In the genomic region with DNA sequence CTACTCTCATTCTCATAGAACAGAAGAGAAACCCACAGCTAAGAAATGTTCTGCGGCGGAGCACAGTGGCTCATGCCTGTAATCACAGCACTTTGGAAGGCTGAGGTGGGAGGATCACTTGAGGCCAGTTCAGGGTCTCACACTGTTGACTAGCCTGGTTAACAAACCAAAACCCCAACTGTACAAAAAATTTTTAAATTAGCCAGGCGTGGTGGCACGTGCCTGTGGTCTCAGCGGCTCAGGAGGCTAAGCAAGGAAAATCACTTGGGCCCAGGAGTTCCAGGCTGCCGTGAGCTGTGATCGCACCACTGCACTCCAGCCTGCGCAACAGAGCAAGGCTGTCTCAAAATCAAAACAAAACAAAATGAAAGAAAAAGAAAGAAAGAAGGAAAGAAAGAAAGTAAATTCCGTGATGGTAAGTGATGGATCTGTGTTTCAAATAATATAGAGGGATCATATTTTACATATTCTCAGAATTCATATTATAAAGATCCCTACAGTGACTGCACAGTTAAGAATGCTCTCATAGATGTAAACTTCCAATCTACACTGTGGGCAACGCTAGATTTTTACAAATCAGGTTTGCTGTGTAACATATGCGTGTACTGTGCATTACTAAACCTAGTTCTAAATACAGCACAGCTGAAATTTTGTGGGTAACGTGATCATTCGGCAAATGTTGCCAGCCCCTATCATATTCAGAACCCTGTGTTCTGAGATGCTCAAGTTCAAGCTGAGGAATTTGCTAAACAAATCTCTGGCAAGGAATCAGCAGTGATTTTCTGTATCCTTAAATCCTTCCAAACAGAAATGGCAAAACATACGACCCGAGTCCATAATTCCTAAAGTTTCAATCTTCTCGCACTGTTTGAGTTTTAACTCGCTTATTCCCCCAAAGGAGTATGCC, we compare ENCODE assay signal across 8 cellular contexts. TPM values are rescaled to one million over a fixed set of nuclear protein-coding genes. Genes with fewer than 3 reads are reported as not detected.
DNase-seq lines count a peak whose midpoint lies in the region; ATAC-seq, FAIRE-seq and TF ChIP-seq lines count a peak whose summit lies in the region.

No MANE protein-coding gene starts in this region.

- no peak overlapping the region for H2AK5ac ChIP-seq in mesenchymal stem cell (ENCODE audit: low read length, severe bottlenecking)

- H3K27ac ChIP-seq in K562 (ENCODE audit: extremely low read depth, low read depth, low read length) (no peak overlapping the region), mesenchymal stem cell (ENCODE audit: low read length, poor library complexity, severe bottlenecking) (no peak overlapping the region)

- H3K79me1 ChIP-seq in mesenchymal stem cell (replicated peaks; ENCODE audit: low read length, poor library complexity, severe bottlenecking): peaks cover 2% of the 10 kb centered on the region

- H2BK12ac ChIP-seq in mesenchymal stem cell (ENCODE audit: low read length in 2 of 2): no peak overlapping the region

- no peak for TF ChIP-seq EP300 in K562 (IDR thresholded peaks at IDR 0.05; ENCODE audit: low read length)

- H3K9me3 ChIP-seq in K562 (replicated peaks; ENCODE audit: control insufficient read depth, insufficient read depth, low read depth, low read length) (no peaks in the 10 kb centered on the region), mesenchymal stem cell (ENCODE audit: control insufficient read depth, low read length) (no peaks in the 10 kb centered on the region), HAP-1 (no peaks in the 10 kb centered on the region)

- BruUV-seq in K562 (replicated peaks; lab: Mats Ljungman, UMichigan): no TSS peak

- no peak overlapping the region for H3K18ac ChIP-seq in mesenchymal stem cell (ENCODE audit: low read depth in 1 of 2, low read length in 2 of 2)

- peaks cover 11% of the 10 kb centered on the region; the same call in 2 of the 3 replicates for H3K36me3 ChIP-seq in K562 (ENCODE audit: control insufficient read depth, insufficient read depth, low read length)
- peaks cover 6 to 7% of the 10 kb centered on the region in 2 experiments for H3K36me3 ChIP-seq in mesenchymal stem cell (ENCODE audit: control insufficient read depth in 1 of 2, insufficient read depth in 2 of 2, low read depth in 1 of 2, low read length in 2 of 2)
- H3K36me3 ChIP-seq in HAP-1 (replicated peaks): no peaks in the 10 kb centered on the region; the same call in 1 of the 2 replicates

- WGBS in K562 (ENCODE audit: insufficient coverage, low coverage, missing lambda C conversion rate): 70% methylated on average over 17 of the region's 17 CpGs
- WGBS in mesenchymal stem cell: 83% methylated on average over 15 of the region's 17 CpGs

- no peak for TF ChIP-seq RAD21 in K562 (CRISPR knock-in tag; conservative IDR thresholded peaks at IDR 0.05 in 1 of 2, IDR thresholded peaks at IDR 0.05 in 1 of 2)

- FAIRE-seq in K562 (lab: Jason Lieb, UNC): no peak

- H3K4me2 ChIP-seq in K562 (ENCODE audit: insufficient read depth, low read length) (no peak overlapping the region), mesenchymal stem cell (ENCODE audit: low read length, poor library complexity, severe bottlenecking) (no peak overlapping the region)

- H3K4me3 ChIP-seq in K562: no peak overlapping the region
- H3K4me3 ChIP-seq in mesenchymal stem cell (ENCODE audit: insufficient read depth in 1 of 2, low read depth in 1 of 2, low read length in 2 of 2): peak overlapping the region in 1 of 2 experiments; percentile 80
- no peak overlapping the region for H3K4me3 ChIP-seq in HAP-1

- H3K4ac ChIP-seq in mesenchymal stem cell (ENCODE audit: low read depth in 1 of 2, low read length in 2 of 2): no peak overlapping the region

- no peak overlapping the region for H3K23ac ChIP-seq in mesenchymal stem cell (ENCODE audit: low read length in 2 of 2)

- H3K9ac ChIP-seq in K562 (ENCODE audit: insufficient read depth in 1 of 2, low read depth in 2 of 2, low read length in 2 of 2): no peak overlapping the region
- H3K9ac ChIP-seq in mesenchymal stem cell (ENCODE audit: low read length): peak overlapping the region; percentile 90

- H3K4me1 ChIP-seq in K562 (replicated peaks in 1 of 2; ENCODE audit: control insufficient read depth in 2 of 2, insufficient read depth in 2 of 2, low read length in 2 of 2) (peaks cover 14 to 20% of the 10 kb centered on the region in 2 experiments; a peak in 4 of 5 replicates), mesenchymal stem cell (ENCODE audit: control insufficient read depth, insufficient read depth, low read depth, low read length) (peaks cover 9% of the 10 kb centered on the region), HAP-1 (peaks cover 19% of the 10 kb centered on the region)

- no peak overlapping the region for H2BK15ac ChIP-seq in mesenchymal stem cell (ENCODE audit: low read depth, poor library complexity, severe bottlenecking)

- CTCF ChIA-PET in K562 (lab: Yijun Ruan, JAX; ENCODE audit: low intra/inter-chr PET ratio): no interaction called here

- TF ChIP-seq CTCF in K562 (IDR thresholded peaks at IDR 0.05 in 2 of 3, conservative IDR thresholded peaks at IDR 0.05 in 1 of 3; ENCODE audit: insufficient read depth in 2 of 3, low read depth in 1 of 3, low read length in 3 of 3) (no peak), omental fat pad (IDR thresholded peaks at IDR 0.05) (no peak)

- intact Hi-C loops in K562 (cut with micrococcal nuclease): no loop called here

- H4K91ac ChIP-seq in mesenchymal stem cell (ENCODE audit: low read length): no peak overlapping the region

- H3K14ac ChIP-seq in mesenchymal stem cell (ENCODE audit: low read length in 2 of 2): no peak overlapping the region

- peaks cover 12% of the 10 kb centered on the region; the same call in 1 of the 2 replicates for H4K20me1 ChIP-seq in K562 (replicated peaks; ENCODE audit: control insufficient read depth, insufficient read depth, low read length)

- POLR2A ChIA-PET in K562 (lab: Yijun Ruan, JAX): no interaction called here

- no peak overlapping the region for H2BK5ac ChIP-seq in mesenchymal stem cell (ENCODE audit: low read depth, low read length, poor library complexity, severe bottlenecking)

- no peak overlapping the region for H2BK120ac ChIP-seq in mesenchymal stem cell (ENCODE audit: low read depth, low read length)

- no peak for TF ChIP-seq POLR2A in K562 (conservative IDR thresholded peaks at IDR 0.05)

- in situ Hi-C loops in G401 (cut with HindIII; ENCODE audit: low sequenced_read_pairs) (no loop called here), K562 (cut with MboI) (no loop called here), HAP-1 (cut with MboI; ENCODE audit: low sequenced_read_pairs) (no loop called here)

- H2AFZ ChIP-seq in K562 (ENCODE audit: low read depth, low read length) (peak overlapping the region; percentile 24; the same call in 1 of the 2 replicates), mesenchymal stem cell (ENCODE audit: low read depth, low read length) (no peak overlapping the region)

- peaks cover 35% of the 10 kb centered on the region for H3K79me2 ChIP-seq in K562 (ENCODE audit: control insufficient read depth, insufficient read depth, low read length)

- ATAC-seq in HG03095 (IDR thresholded peaks at IDR 0.05; ENCODE audit: unreplicated experiment) (peak; percentile 43), K562 (no peak), omental fat pad (ENCODE audit: low FRiP score) (no peak)

- H3K9me1 ChIP-seq in K562 (ENCODE audit: control insufficient read depth, insufficient read depth, low read length): no peaks in the 10 kb centered on the region

- H3K27me3 ChIP-seq in K562 (ENCODE audit: control insufficient read depth in 2 of 2, insufficient read depth in 2 of 2, low read length in 2 of 2): no peaks in the 10 kb centered on the region; a peak in 1 of 5 replicates
- H3K27me3 ChIP-seq in mesenchymal stem cell (ENCODE audit: control insufficient read depth in 1 of 2, insufficient read depth in 1 of 2, low read length in 2 of 2): peaks cover 0 to 36% of the 10 kb centered on the region in 2 experiments
- no peaks in the 10 kb centered on the region for H3K27me3 ChIP-seq in HAP-1 (ENCODE audit: low read depth)

- H4K8ac ChIP-seq in mesenchymal stem cell (ENCODE audit: low read length): no peak overlapping the region

- DNase-seq in G401 (ENCODE audit: low spot score): peak; percentile 20
- no peak for DNase-seq in K562 (ENCODE audit: extremely low read depth in 1 of 4, low spot score in 3 of 4)
- DNase-seq in mesenchymal stem cell: peak; percentile 9
- DNase-seq in mesenteric fat pad (ENCODE audit: low spot score): no peak
- no peak for DNase-seq in NCI-H2171 (lab: John Stamatoyannopoulos, UW)
- no peak for DNase-seq in omental fat pad (ENCODE audit: low spot score)
- no peak for DNase-seq in HAP-1 (ENCODE audit: low spot score in 2 of 2)

RNA-seq across cellular contexts. Expression of gene RAB12, which starts 1.2 kb away (rescaled TPM):
- 19.9 and 20.3 TPM in 2 replicates for total RNA-seq in G401 (2014; rRNA removed; shearing (Covaris generic))
- total RNA-seq in K562 (2011; cell fraction: chromatin; rRNA removed; ENCODE audit: low replicate concordance): 17.8 and 67.8 TPM in 2 replicates
- total RNA-seq in K562 (2011; cell fraction: nucleolus; rRNA removed): 6.0 and 9.2 TPM in 2 replicates
- 23.1 and 25.1 TPM in 2 replicates for total RNA-seq in K562 (2011; cell fraction: nucleoplasm; rRNA removed)
- total RNA-seq in K562 (2014; rRNA removed): 17.3 and 23.4 TPM in 2 replicates
- total RNA-seq in K562 (2014; rRNA removed; fragmentation: Illumina TruSeq; extraction: Trizol): 21.6 and 24.3 TPM in 2 replicates
- total RNA-seq in K562 (2015; rRNA removed; fragmentation: Illumina TruSeq; extraction: Trizol): 20.7 and 21.0 TPM in 2 replicates
- 16.9 and 18.8 TPM in 2 replicates for total RNA-seq in K562 (2021)
- 15.6 and 19.3 TPM in 2 replicates for polyA plus RNA-seq in K562 (2011; rRNA removed)
- polyA plus RNA-seq in K562 (2011; cell fraction: cytosol; rRNA removed): 2.4 and 8.2 TPM in 2 replicates
- polyA plus RNA-seq in K562 (2011; cell fraction: nucleus; rRNA removed): 17.7 and 29.1 TPM in 2 replicates
- polyA plus RNA-seq in K562 (2012): 11.8 and 12.7 TPM in 2 replicates
- 20.7 and 21.5 TPM in 2 replicates for polyA plus RNA-seq in K562 (2014; fragmentation: Illumina TruSeq; extraction: Trizol)
- polyA plus RNA-seq in K562 (2014; fragmentation: Nextera tagmentation; extraction: Ambion mirVana): 1 to 10 TPM in 1 of 2 experiments, under 1 TPM in 1; 0.48 to 1.4 TPM
- polyA plus RNA-seq in K562 (2014; rRNA removed): 15.2 and 18.3 TPM in 2 replicates
- 26.6 and 31.5 TPM in 2 replicates for polyA minus RNA-seq in K562 (2011; rRNA and poly(A)+ RNA removed)
- 7.9 and 10.8 TPM in 2 replicates for polyA minus RNA-seq in K562 (2011; cell fraction: cytosol; rRNA and poly(A)+ RNA removed)
- 14.0 and 22.7 TPM in 2 replicates for polyA minus RNA-seq in K562 (2011; cell fraction: nucleus; rRNA and poly(A)+ RNA removed)
- polyA plus RNA-seq in mesenchymal stem cell (2013, experiment 1 of 2): 29.5 TPM
- polyA plus RNA-seq in mesenchymal stem cell (2013, experiment 2 of 2): 30.1 TPM
- total RNA-seq in mesenteric fat pad: 43.8 TPM
- total RNA-seq in omental fat pad: 10 to 100 TPM; 32.4 to 74.7 (median 41.3) TPM

Comparison
In these comparisons a context has a peak if more than half of its experiments do, and no peak if none do; other contexts are left out.
1. DNase-seq: peak in G401 (single experiment) and mesenchymal stem cell (single experiment); none in K562 (0 of 4), mesenteric fat pad (single experiment), NCI-H2171 (single experiment), omental fat pad (single experiment) and HAP-1 (0 of 2).